In genomic region chr6:116111552-116112528, GRCh38 we compare ENCODE assay signal across 8 cellular contexts. TPM values are rescaled to one million over a fixed set of nuclear protein-coding genes. Genes with fewer than 3 reads are reported as not detected.
DNase-seq lines count a peak whose midpoint lies in the region; ATAC-seq, FAIRE-seq and TF ChIP-seq lines count a peak whose summit lies in the region.

No MANE protein-coding gene starts in this region.

- FAIRE-seq in keratinocyte (lab: Jason Lieb, UNC) (peak; percentile 71), H54 (lab: Jason Lieb, UNC) (no peak)

- ATAC-seq in GM21423 (IDR thresholded peaks at IDR 0.05; ENCODE audit: unreplicated experiment), result peak; percentile 76

- no peak overlapping the region for H3K9ac ChIP-seq in keratinocyte (ENCODE audit: control insufficient read depth, extremely low read depth, insufficient read depth, low read length)

- no peak for TF ChIP-seq POLR2A in H54 (IDR thresholded peaks at IDR 0.05; ENCODE audit: low read depth, low read length)

- H3K27ac ChIP-seq in WERI-Rb-1 (no peak overlapping the region), keratinocyte (ENCODE audit: control insufficient read depth, insufficient read depth, low read length) (no peak overlapping the region)

- peaks cover 16% of the 10 kb centered on the region for H3K36me3 ChIP-seq in WERI-Rb-1
- peaks cover 7 to 11% of the 10 kb centered on the region in 2 experiments for H3K36me3 ChIP-seq in keratinocyte (ENCODE audit: control insufficient read depth in 2 of 2, extremely low read depth in 1 of 2, insufficient read depth in 2 of 2, low read length in 2 of 2)

- H3K4me3 ChIP-seq in WERI-Rb-1 (ENCODE audit: low read depth, low read length) (no peak overlapping the region), keratinocyte (ENCODE audit: control insufficient read depth in 2 of 3, extremely low read depth in 1 of 3, insufficient read depth in 2 of 3, low read depth in 1 of 3, low read length in 3 of 3) (no peak overlapping the region)

- no peaks in the 10 kb centered on the region for H3K79me2 ChIP-seq in keratinocyte (ENCODE audit: control insufficient read depth, insufficient read depth, low read length)

- no peaks in the 10 kb centered on the region for H3K9me1 ChIP-seq in keratinocyte (ENCODE audit: control insufficient read depth, extremely low read depth, insufficient read depth, low read length)

- DNase-seq in activated T-cell treated with anti-CD3 and anti-CD28 coated beads, Interleukin-2, amount 50 U/mL, for 48 hours, result peak; percentile 49 to 53
- DNase-seq in activated T-cell treated with anti-CD3 and anti-CD28 coated beads for 4 hours (no peak), HuH-7 (ENCODE audit: low spot score) (peak; percentile 37), WERI-Rb-1 (peak; percentile 45), keratinocyte (ENCODE audit: low read depth, low spot score) (no peak), H54 (ENCODE audit: insufficient read length, low spot score) (no peak)
- no peak for DNase-seq in activated effector memory CD4-positive, alpha-beta T cell treated with anti-CD3 and anti-CD28 coated beads, Interleukin-2, amount 50 U/mL, for 16 hours

- H4K20me1 ChIP-seq in keratinocyte (ENCODE audit: control insufficient read depth, extremely low read depth, insufficient read depth, low read length), result no peaks in the 10 kb centered on the region

- dilution Hi-C loops in keratinocyte (cut with MboI; ENCODE audit: extremely low pct_ligation_motif_present, low sequenced_read_pairs), result no loop called here

- no peaks in the 10 kb centered on the region for H3K9me3 ChIP-seq in WERI-Rb-1 (ENCODE audit: severe bottlenecking)
- H3K9me3 ChIP-seq in keratinocyte (ENCODE audit: control insufficient read depth, low read depth, low read length), result no peaks in the 10 kb centered on the region

- TF ChIP-seq CTCF in WERI-Rb-1 (IDR thresholded peaks at IDR 0.05; ENCODE audit: low read depth, low read length) (peak; percentile 63), keratinocyte (optimal IDR thresholded peaks at IDR 0.05 in 1 of 3, IDR thresholded peaks at IDR 0.05 in 1 of 3, conservative IDR thresholded peaks at IDR 0.05 in 1 of 3; ENCODE audit: extremely low read depth in 1 of 3, insufficient read depth in 2 of 3, low read length in 3 of 3) (peak; percentile 80 to 84 (median 81))

- no peak overlapping the region for H3K4me2 ChIP-seq in keratinocyte (ENCODE audit: control insufficient read depth, extremely low read depth, insufficient read depth, low read depth, low read length)

- H2AFZ ChIP-seq in keratinocyte (ENCODE audit: control insufficient read depth, low read length), result no peak overlapping the region

- no peaks in the 10 kb centered on the region for H3K27me3 ChIP-seq in WERI-Rb-1 (ENCODE audit: insufficient read depth, low read depth, severe bottlenecking)
- H3K27me3 ChIP-seq in keratinocyte (ENCODE audit: control insufficient read depth, extremely low read depth, insufficient read depth, low read length), result no peaks in the 10 kb centered on the region

- no peaks in the 10 kb centered on the region for H3K4me1 ChIP-seq in keratinocyte (ENCODE audit: control insufficient read depth, extremely low read depth, insufficient read depth, low read length)

RNA-seq across cellular contexts. Expression of gene NT5DC1, which starts 11.2 kb away (rescaled TPM):
- 20.2 to 31.2 TPM (median 31.0 TPM) in 3 replicates for polyA plus RNA-seq in keratinocyte
- polyA plus RNA-seq in keratinocyte (2011; ENCODE audit: low read depth), result 30.8 TPM
- polyA plus RNA-seq in keratinocyte (2011; cell fraction: cytosol; rRNA removed), result 17.0 and 20.0 TPM in 2 replicates
- polyA plus RNA-seq in keratinocyte (2011; cell fraction: nucleus; rRNA removed), result 14.4 and 15.9 TPM in 2 replicates
- polyA plus RNA-seq in keratinocyte (2012; ENCODE audit: low replicate concordance), result 13.6 and 26.0 TPM in 2 replicates
- 11.7 to 29.8 TPM (median 13.9 TPM) in 3 replicates for polyA minus RNA-seq in keratinocyte
- polyA minus RNA-seq in keratinocyte (2011; cell fraction: cytosol; rRNA and poly(A)+ RNA removed), result 22.8 TPM
- polyA minus RNA-seq in keratinocyte (2011; cell fraction: nucleus; rRNA and poly(A)+ RNA removed), result 15.0 and 17.8 TPM in 2 replicates

RNA-seq across cellular contexts. Expression of gene COL10A1, which starts 14.1 kb away (rescaled TPM):
- polyA plus RNA-seq in keratinocyte, result 0.01 TPM in 1 of 3 replicates, not detected in the others
- not detected for polyA plus RNA-seq in keratinocyte (2011; ENCODE audit: low read depth)
- not detected in 2 replicates for polyA plus RNA-seq in keratinocyte (2011; cell fraction: cytosol; rRNA removed)
- polyA plus RNA-seq in keratinocyte (2011; cell fraction: nucleus; rRNA removed), result not detected in 2 replicates
- polyA plus RNA-seq in keratinocyte (2012; ENCODE audit: low replicate concordance), result 0.08 TPM in 1 of 2 replicates, not detected in the other
- 1.3 TPM in 1 of 3 replicates, not detected in the others for polyA minus RNA-seq in keratinocyte
- not detected for polyA minus RNA-seq in keratinocyte (2011; cell fraction: cytosol; rRNA and poly(A)+ RNA removed)
- not detected in 2 replicates for polyA minus RNA-seq in keratinocyte (2011; cell fraction: nucleus; rRNA and poly(A)+ RNA removed)

RNA-seq across cellular contexts. Expression of gene FRK, which starts 51.1 kb away (rescaled TPM):
- polyA plus RNA-seq in keratinocyte, result 1.9 to 2.4 TPM (median 2.4 TPM) in 3 replicates
- polyA plus RNA-seq in keratinocyte (2011; ENCODE audit: low read depth), result 0.52 TPM
- 0.87 and 1.8 TPM in 2 replicates for polyA plus RNA-seq in keratinocyte (2011; cell fraction: cytosol; rRNA removed)
- 2.5 and 3.5 TPM in 2 replicates for polyA plus RNA-seq in keratinocyte (2011; cell fraction: nucleus; rRNA removed)
- 0.72 and 1.2 TPM in 2 replicates for polyA plus RNA-seq in keratinocyte (2012; ENCODE audit: low replicate concordance)
- polyA minus RNA-seq in keratinocyte, result 3.8 to 8.4 TPM (median 8.0 TPM) in 3 replicates
- 4.4 TPM for polyA minus RNA-seq in keratinocyte (2011; cell fraction: cytosol; rRNA and poly(A)+ RNA removed)
- 9.5 and 15.5 TPM in 2 replicates for polyA minus RNA-seq in keratinocyte (2011; cell fraction: nucleus; rRNA and poly(A)+ RNA removed)

Comparison
In these comparisons a context has a peak if more than half of its experiments do, and no peak if none do; other contexts are left out.
1. DNase-seq: peak in activated T-cell treated with anti-CD3 and anti-CD28 coated beads, Interleukin-2, amount 50 U/mL, for 48 hours (2 of 2), HuH-7 (single experiment) and WERI-Rb-1 (single experiment); none in activated T-cell treated with anti-CD3 and anti-CD28 coated beads for 4 hours (single experiment), keratinocyte (single experiment), H54 (single experiment) and activated effector memory CD4-positive, alpha-beta T cell treated with anti-CD3 and anti-CD28 coated beads, Interleukin-2, amount 50 U/mL, for 16 hours (single experiment).